ENCODE assay signal across 1 cellular context in the genomic region with DNA sequence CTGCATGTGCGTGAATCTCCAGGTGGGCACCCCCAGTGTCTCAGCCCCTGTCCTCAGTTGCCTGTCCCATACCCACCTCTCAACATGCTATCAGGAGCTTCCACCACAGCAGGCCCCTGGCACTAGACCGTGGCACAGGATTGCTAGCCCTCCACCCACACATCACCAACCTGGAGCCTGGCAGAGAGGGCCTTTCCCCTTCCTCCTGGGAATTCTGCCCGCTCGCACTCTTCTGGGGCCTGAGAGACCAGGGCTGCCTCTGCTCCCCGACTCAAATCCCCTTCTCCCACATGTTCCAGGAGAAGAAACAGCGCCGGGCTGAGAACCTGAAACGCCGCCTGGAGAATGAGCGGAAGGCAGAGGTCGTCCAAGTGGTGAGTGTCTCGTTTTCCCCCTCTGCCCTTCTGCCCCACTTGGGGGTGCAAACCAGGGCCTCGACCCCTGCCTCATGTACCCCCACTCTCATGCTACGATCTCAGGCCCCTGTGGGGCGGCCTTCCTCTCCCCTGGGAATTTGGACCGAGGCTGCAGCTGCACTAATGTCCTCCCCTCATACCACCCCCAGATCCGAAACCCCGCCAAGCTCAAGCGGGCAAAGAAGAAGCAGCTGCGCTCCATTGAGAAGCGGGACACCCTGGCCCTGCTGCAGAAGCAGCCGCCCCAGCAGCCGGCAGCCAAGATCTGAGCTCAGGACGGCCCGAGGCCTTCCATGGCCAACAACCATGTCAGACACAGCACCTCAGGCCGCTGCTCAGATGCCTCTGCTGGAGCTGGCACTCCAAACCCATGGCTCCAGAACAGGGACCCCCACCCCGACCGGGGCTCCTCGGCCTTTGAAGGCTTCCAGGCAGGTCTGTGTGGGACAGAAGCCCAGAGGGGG.
TF ChIP-seq lines count a peak whose summit lies in the region.

No MANE protein-coding gene starts in this region.

TF ChIP-seq in HepG2, 621 proteins besides CTCF, POLR2A, EP300 and RAD21:
- TF ChIP-seq ZNF562 (CRISPR knock-in tag; IDR thresholded peaks at IDR 0.05; ENCODE audit: borderline replicate concordance) (no peak), RBFOX2 (IDR thresholded peaks at IDR 0.05; ENCODE audit: low read depth, low read length) (peak; percentile 31; the same call in 1 of the 2 replicates), ZNF564 (CRISPR knock-in tag; IDR thresholded peaks at IDR 0.05) (no peak), AGO2 (optimal IDR thresholded peaks at IDR 0.05; ENCODE audit: low read depth, low read length) (peak; percentile 41)
TF ChIP-seq in HepG2: peak in this region for 2.
